Comparison of ENCODE assay signal across 22 cellular contexts in genomic region chr3:124451655-124452317, GRCh38.
DNase-seq lines count a peak whose midpoint lies in the region; ATAC-seq lines count a peak whose summit lies in the region.
"Had no signal": no experiment of that assay in that cellular context is flagged by ENCODE, and none has a peak within 500 bp of the region (broad histone marks: within the 10 kb centered on the region; RNA-seq: fewer than 3 reads in every experiment).

No MANE protein-coding gene starts in this region.

- peaks cover 10% of the 10 kb centered on the region for H3K27me3 Mint-ChIP-seq in activated CD8-positive, alpha-beta T cell treated with anti-CD3 and anti-CD28 coated beads, Interleukin-2, amount 10 ng/mL, durations not matched to agents 7 days and 5 days (ENCODE audit: low read depth)

- CTCF ChIA-PET in activated CD8-positive, alpha-beta T cell treated with anti-CD3 and anti-CD28 coated beads, Interleukin-2, amount 10 ng/mL, durations not matched to agents 7 days and 5 days (lab: Charles Lee) = no interaction called here

- POLR2A ChIA-PET in activated CD8-positive, alpha-beta T cell treated with anti-CD3 and anti-CD28 coated beads, Interleukin-2, amount 10 ng/mL, durations not matched to agents 7 days and 5 days (lab: Charles Lee) = no interaction called here

- no peak overlapping the region for H3K27ac Mint-ChIP-seq in activated CD8-positive, alpha-beta T cell treated with anti-CD3 and anti-CD28 coated beads, Interleukin-2, amount 10 ng/mL, durations not matched to agents 7 days and 5 days
- H3K27ac Mint-ChIP-seq: effector memory CD8-positive, alpha-beta T cell; immature natural killer cell had no signal

- ATAC-seq in GM18909 (IDR thresholded peaks at IDR 0.05; ENCODE audit: poor library complexity, unreplicated experiment) (peak; percentile 76), HG02610 (IDR thresholded peaks at IDR 0.05; ENCODE audit: unreplicated experiment) (peak; percentile 70), HG03565 (IDR thresholded peaks at IDR 0.05; ENCODE audit: unreplicated experiment) (peak; percentile 57), HG03378 (IDR thresholded peaks at IDR 0.05; ENCODE audit: unreplicated experiment) (no peak)
- no peak for ATAC-seq in activated CD8-positive, alpha-beta T cell treated with anti-CD3 and anti-CD28 coated beads, Interleukin-2, amount 10 ng/mL, durations not matched to agents 7 days and 5 days
- ATAC-seq: effector memory CD8-positive, alpha-beta T cell; heart right ventricle; lower lobe of right lung had no signal

- no peak overlapping the region for H3K4me3 Mint-ChIP-seq in activated CD8-positive, alpha-beta T cell treated with anti-CD3 and anti-CD28 coated beads, Interleukin-2, amount 10 ng/mL, durations not matched to agents 7 days and 5 days
- H3K4me3 Mint-ChIP-seq: effector memory CD8-positive, alpha-beta T cell; immature natural killer cell had no signal

- 0 out of 2 replicates have a peak, but pooled peaks cover 3% of the 10 kb centered on the region for H3K9me3 ChIP-seq in BLaER1
- H3K9me3 ChIP-seq: heart right ventricle, lower lobe of right lung, neutrophil, SK-N-SH had no signal

- no peak for DNase-seq in activated CD8-positive, alpha-beta T cell treated with anti-CD3 and anti-CD28 coated beads, Interleukin-2, amount 10 ng/mL, durations not matched to agents 7 days and 5 days
- no peak for DNase-seq in NCI-H446 (lab: John Stamatoyannopoulos, UW)
- DNase-seq in SW480 (ENCODE audit: low spot score) = no peak
- DNase-seq: activated CD4-positive, alpha-beta T cell treated with anti-CD3 and anti-CD28 coated beads for 4 hours; activated effector memory CD4-positive, alpha-beta T cell treated with anti-CD3 and anti-CD28 coated beads, Interleukin-2, amount 50 U/mL, for 16 hours; amniotic stem cell; effector memory CD8-positive, alpha-beta T cell; GF-D8; heart right ventricle; immature natural killer cell; lower lobe of right lung; NCI-H1436 treated with DMSO at 0.1 percent for 48 hours; NCI-H82; SK-N-SH; stimulated activated CD4-positive, alpha-beta T cell treated with anti-CD3 and anti-CD28 coated beads, Interleukin-12 subunit alpha, Interleukin-12 subunit beta, amount 100 ng/mL, for 4 hours had no signal

- peak overlapping the region; percentile 49 for H3K4me2 ChIP-seq in BLaER1
- H3K4me2 ChIP-seq: SK-N-SH had no signal

- no peaks in the 10 kb centered on the region for H4K20me1 ChIP-seq in BLaER1

- no peak overlapping the region for H3K27ac ChIP-seq in BLaER1
- H3K27ac ChIP-seq: C4-2B, heart right ventricle, lower lobe of right lung, neutrophil had no signal

- no peaks in the 10 kb centered on the region for H3K27me3 ChIP-seq in BLaER1
- H3K27me3 ChIP-seq: heart right ventricle had no signal

- H3K36me3 Mint-ChIP-seq in activated CD8-positive, alpha-beta T cell treated with anti-CD3 and anti-CD28 coated beads, Interleukin-2, amount 10 ng/mL, durations not matched to agents 7 days and 5 days (ENCODE audit: low read depth) = no peaks in the 10 kb centered on the region
- H3K36me3 Mint-ChIP-seq: immature natural killer cell had no signal

- H3K9ac ChIP-seq in BLaER1 = no peak overlapping the region
- H3K9ac ChIP-seq: SK-N-SH had no signal

- peaks cover 12% of the 10 kb centered on the region for H3K4me1 ChIP-seq in BLaER1
- H3K4me1 ChIP-seq: heart right ventricle, lower lobe of right lung had no signal

- no peak overlapping the region for H3K4me3 ChIP-seq in BLaER1
- H3K4me3 ChIP-seq: heart right ventricle, lower lobe of right lung had no signal

- H3K9me3 Mint-ChIP-seq in activated CD8-positive, alpha-beta T cell treated with anti-CD3 and anti-CD28 coated beads, Interleukin-2, amount 10 ng/mL, durations not matched to agents 7 days and 5 days (ENCODE audit: insufficient read depth) = no peaks in the 10 kb centered on the region
- H3K9me3 Mint-ChIP-seq: effector memory CD8-positive, alpha-beta T cell; immature natural killer cell had no signal

- H3K36me3 ChIP-seq in BLaER1 = peaks cover 4% of the 10 kb centered on the region
- H3K36me3 ChIP-seq: neutrophil had no signal

- no peaks in the 10 kb centered on the region for H3K4me1 Mint-ChIP-seq in activated CD8-positive, alpha-beta T cell treated with anti-CD3 and anti-CD28 coated beads, Interleukin-2, amount 10 ng/mL, durations not matched to agents 7 days and 5 days (ENCODE audit: low read depth)
- H3K4me1 Mint-ChIP-seq: immature natural killer cell had no signal

Comparison
In these comparisons a context has a peak if more than half of its experiments do, and no peak if none do; other contexts are left out.
1. ATAC-seq: peak in GM18909 (single experiment), HG02610 (single experiment) and HG03565 (single experiment); none in HG03378 (single experiment) and activated CD8-positive, alpha-beta T cell treated with anti-CD3 and anti-CD28 coated beads, Interleukin-2, amount 10 ng/mL, durations not matched to agents 7 days and 5 days (single experiment).